8 cellular contexts compared by ENCODE assay signal in genomic region chr11:85941380-85941973, GRCh38.
DNase-seq lines count a peak whose midpoint lies in the region; ATAC-seq and TF ChIP-seq lines count a peak whose summit lies in the region.

No MANE protein-coding gene starts in this region.

- peak; percentile 55 for TF ChIP-seq CTCF in GM12865 (IDR thresholded peaks at IDR 0.05; ENCODE audit: insufficient read depth, low read depth, low read length, missing control alignments)

- H3K4me3 ChIP-seq in GM12865 (ENCODE audit: low read depth, low read length): no peak overlapping the region

- peak; percentile 68 for ATAC-seq in HG02852 (IDR thresholded peaks at IDR 0.05; ENCODE audit: unreplicated experiment)
- ATAC-seq in HG02610 (IDR thresholded peaks at IDR 0.05; ENCODE audit: unreplicated experiment): no peak

- DNase-seq in GM12865 (ENCODE audit: low read depth) (peak; percentile 76), NCI-H748 (lab: John Stamatoyannopoulos, UW; ENCODE audit: unreplicated experiment) (peak; percentile 58), anterior cingulate cortex (lab: John Stamatoyannopoulos, UW) (peak in 39 of 58 donors; percentile 4 to 53 (median 26)), hepatic stellate cell (ENCODE audit: low spot score) (peak; percentile 64), smooth muscle cell of the brain vasculature (ENCODE audit: low read depth, low spot score) (peak; percentile 41)
- DNase-seq in activated effector memory CD4-positive, alpha-beta T cell treated with anti-CD3 and anti-CD28 coated beads, Interleukin-2, amount 50 U/mL, for 16 hours: no peak
